Comparison of ENCODE assay signal across 8 cellular contexts in the genomic region with DNA sequence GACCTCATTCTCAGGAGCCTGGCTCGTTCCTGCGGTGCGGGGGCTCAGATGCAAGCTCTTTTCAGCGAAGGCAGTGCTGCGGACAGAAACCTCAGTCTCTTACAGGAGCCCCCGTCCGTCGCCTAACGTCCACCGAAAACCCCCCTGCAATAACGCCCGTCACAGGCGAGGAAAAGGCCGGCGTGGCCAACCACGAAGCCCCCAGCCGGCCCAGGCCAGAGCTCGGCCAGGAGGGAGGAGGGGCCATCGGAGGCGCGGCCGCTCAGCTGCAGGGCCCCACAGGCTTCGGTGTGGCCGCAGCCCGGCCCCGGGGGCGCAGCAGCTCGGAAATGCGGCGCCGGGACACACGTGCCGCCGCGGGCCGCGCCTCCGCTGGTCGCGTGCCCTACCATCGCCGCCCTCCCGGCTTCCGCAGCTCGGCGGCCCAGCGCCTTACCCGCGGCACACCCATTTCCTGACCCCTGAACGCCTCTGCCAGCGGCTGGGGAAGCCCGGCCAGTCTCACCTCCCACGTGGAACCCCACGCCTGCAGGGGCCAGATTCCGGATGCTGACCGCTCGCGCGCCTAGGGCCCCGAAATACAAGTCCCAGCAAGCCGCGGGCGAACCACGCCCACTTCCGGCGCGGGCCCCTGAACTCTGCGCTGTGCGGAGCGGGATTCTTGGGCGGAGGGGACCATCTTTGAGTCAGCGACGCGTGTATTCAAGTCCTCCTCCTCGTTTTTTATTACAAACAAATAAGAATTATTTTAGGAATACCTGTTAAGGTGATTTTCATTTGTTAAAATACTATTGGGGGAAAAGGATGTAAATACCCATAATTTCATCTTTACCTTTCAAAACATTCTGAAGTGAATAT. TPM values are rescaled to one million over a fixed set of nuclear protein-coding genes. Genes with fewer than 3 reads are reported as not detected.
DNase-seq lines count a peak whose midpoint lies in the region; ATAC-seq and TF ChIP-seq lines count a peak whose summit lies in the region.

A gene (minus strand): TSS at position 582 of the 858 bp plus-strand sequence. CDS start 16,537 bp downstream, outside the sequence.

- peak within 1 kb of the TSS; percentile 66 to 81 for H3K27ac Mint-ChIP-seq in natural killer cell treated with Interleukin-12 subunit alpha and Interleukin-12 subunit beta and Interleukin-15 and Interleukin-18, amount 100 ng/mL, for 72 hours
- H3K27ac Mint-ChIP-seq in stimulated activated naive B cell treated with anti-CD40 and anti-IgM and Interleukin-4, amounts not matched to agents 10 μg/mL and 1 μg/mL and 100 μg/mL, for 72 hours, result peak within 1 kb of the TSS; percentile 95

- TF ChIP-seq CTCF in AG04449 (IDR thresholded peaks at IDR 0.05; ENCODE audit: insufficient read depth, low read length, missing control alignments) (no peak), fibroblast of the aortic adventitia (IDR thresholded peaks at IDR 0.05; ENCODE audit: insufficient read depth, low read length) (no peak)

- H3K9me3 Mint-ChIP-seq in natural killer cell treated with Interleukin-12 subunit alpha and Interleukin-12 subunit beta and Interleukin-15 and Interleukin-18, amount 100 ng/mL, for 72 hours, result peaks cover 7% of the 10 kb centered on the region
- H3K9me3 Mint-ChIP-seq in stimulated activated naive B cell treated with anti-CD40 and anti-IgM and Interleukin-4, amounts not matched to agents 10 μg/mL and 1 μg/mL and 100 μg/mL, for 72 hours, result peaks cover 12% of the 10 kb centered on the region in 2 donors

- no peaks in the 10 kb centered on the region for H3K27me3 Mint-ChIP-seq in natural killer cell treated with Interleukin-12 subunit alpha and Interleukin-12 subunit beta and Interleukin-15 and Interleukin-18, amount 100 ng/mL, for 72 hours
- no peaks in the 10 kb centered on the region for H3K27me3 Mint-ChIP-seq in stimulated activated naive B cell treated with anti-CD40 and anti-IgM and Interleukin-4, amounts not matched to agents 10 μg/mL and 1 μg/mL and 100 μg/mL, for 72 hours

- peak; percentile 96 for ATAC-seq in GM18907 (IDR thresholded peaks at IDR 0.05; ENCODE audit: unreplicated experiment)
- ATAC-seq in HG03175 (IDR thresholded peaks at IDR 0.05; ENCODE audit: unreplicated experiment), result peak; percentile 85
- peak; percentile 96 to 98 for ATAC-seq in natural killer cell treated with Interleukin-12 subunit alpha and Interleukin-12 subunit beta and Interleukin-15 and Interleukin-18, amount 100 ng/mL, for 72 hours
- peak; percentile 97 to 98 for ATAC-seq in stimulated activated naive B cell treated with anti-CD40 and anti-IgM and Interleukin-4, amounts not matched to agents 10 μg/mL and 1 μg/mL and 100 μg/mL, for 72 hours (replicated peaks)

- H3K4me3 Mint-ChIP-seq in natural killer cell treated with Interleukin-12 subunit alpha and Interleukin-12 subunit beta and Interleukin-15 and Interleukin-18, amount 100 ng/mL, for 72 hours, result peak within 1 kb of the TSS; percentile 94
- peak within 1 kb of the TSS; percentile 93 to 97 for H3K4me3 Mint-ChIP-seq in stimulated activated naive B cell treated with anti-CD40 and anti-IgM and Interleukin-4, amounts not matched to agents 10 μg/mL and 1 μg/mL and 100 μg/mL, for 72 hours

- peaks cover 29 to 30% of the 10 kb centered on the region in 2 donors for H3K4me1 Mint-ChIP-seq in natural killer cell treated with Interleukin-12 subunit alpha and Interleukin-12 subunit beta and Interleukin-15 and Interleukin-18, amount 100 ng/mL, for 72 hours (ENCODE audit: low read depth in 2 of 2)
- H3K4me1 Mint-ChIP-seq in stimulated activated naive B cell treated with anti-CD40 and anti-IgM and Interleukin-4, amounts not matched to agents 10 μg/mL and 1 μg/mL and 100 μg/mL, for 72 hours, result peaks cover 26 to 47% of the 10 kb centered on the region in 2 donors

- CTCF ChIA-PET in AG04449 (lab: Yijun Ruan, JAX), result no interaction called here

- peaks cover 31% of the 10 kb centered on the region for H3K36me3 Mint-ChIP-seq in natural killer cell treated with Interleukin-12 subunit alpha and Interleukin-12 subunit beta and Interleukin-15 and Interleukin-18, amount 100 ng/mL, for 72 hours
- peaks cover 12 to 29% of the 10 kb centered on the region in 2 donors for H3K36me3 Mint-ChIP-seq in stimulated activated naive B cell treated with anti-CD40 and anti-IgM and Interleukin-4, amounts not matched to agents 10 μg/mL and 1 μg/mL and 100 μg/mL, for 72 hours

- POLR2A ChIA-PET in AG04449 (lab: Yijun Ruan, JAX), result interaction anchor here (0.8 to 1.4 kb wide), 2 partner anchors 11 to 74 kb away, joined by 3 to 5 read pairs; a partner anchor contains a TSS

- peak; percentile 29 for DNase-seq in AG04449 (ENCODE audit: low read depth, low spot score)
- peak; percentile 96 for DNase-seq in OCI-M1 (lab: John Stamatoyannopoulos, UW)
- DNase-seq in activated T-helper 9 cell treated with anti-CD3 and anti-CD28 coated beads, Interleukin-2, amount 50 U/mL, for 16 hours (ENCODE audit: low read depth), result peak; percentile 76
- peak; percentile 89 for DNase-seq in fibroblast of the aortic adventitia (ENCODE audit: low read depth)
- peak; percentile 96 for DNase-seq in natural killer cell treated with Interleukin-12 subunit alpha and Interleukin-12 subunit beta and Interleukin-15 and Interleukin-18, amount 100 ng/mL, for 72 hours (ENCODE audit: low spot score)
- DNase-seq in stimulated activated naive B cell treated with anti-CD40 and anti-IgM and Interleukin-4, amounts not matched to agents 10 μg/mL and 1 μg/mL and 100 μg/mL, for 72 hours, result peak; percentile 89

- H3K4me3 ChIP-seq in AG04449 (ENCODE audit: low read depth, low read length) (peak within 1 kb of the TSS; percentile 67), fibroblast of the aortic adventitia (ENCODE audit: low read depth, low read length) (peak within 1 kb of the TSS; percentile 67)

RNA-seq across cellular contexts. Expression of the gene that starts here (rescaled TPM):
- total RNA-seq in fibroblast of the aortic adventitia (ENCODE audit: low replicate concordance), result 1.8 and 6.6 TPM in 2 replicates
- not detected for total RNA-seq in natural killer cell treated with Interleukin-12 subunit alpha and Interleukin-12 subunit beta and Interleukin-15 and Interleukin-18, amount 100 ng/mL, for 72 hours

Comparison
In these comparisons a context has a peak if more than half of its experiments do, and no peak if none do; other contexts are left out.
1. Peak in every context shown above with its lines: DNase-seq, ATAC-seq and H3K4me3 ChIP-seq.
2. Peak in DNase-seq and ATAC-seq in natural killer cell treated with Interleukin-12 subunit alpha and Interleukin-12 subunit beta and Interleukin-15 and Interleukin-18, amount 100 ng/mL, for 72 hours; RNA of the gene not detected or under 1 TPM.
3. DNase-seq: peak in every context shown above with its lines; median percentile 96 in OCI-M1; 96 in natural killer cell treated with Interleukin-12 subunit alpha and Interleukin-12 subunit beta and Interleukin-15 and Interleukin-18, amount 100 ng/mL, for 72 hours; 89 in fibroblast of the aortic adventitia; 89 in stimulated activated naive B cell treated with anti-CD40 and anti-IgM and Interleukin-4, amounts not matched to agents 10 μg/mL and 1 μg/mL and 100 μg/mL, for 72 hours; 76 in activated T-helper 9 cell treated with anti-CD3 and anti-CD28 coated beads, Interleukin-2, amount 50 U/mL, for 16 hours; 29 in AG04449.